Comparison of ENCODE assay signal across 19 cellular contexts in the genomic region with DNA sequence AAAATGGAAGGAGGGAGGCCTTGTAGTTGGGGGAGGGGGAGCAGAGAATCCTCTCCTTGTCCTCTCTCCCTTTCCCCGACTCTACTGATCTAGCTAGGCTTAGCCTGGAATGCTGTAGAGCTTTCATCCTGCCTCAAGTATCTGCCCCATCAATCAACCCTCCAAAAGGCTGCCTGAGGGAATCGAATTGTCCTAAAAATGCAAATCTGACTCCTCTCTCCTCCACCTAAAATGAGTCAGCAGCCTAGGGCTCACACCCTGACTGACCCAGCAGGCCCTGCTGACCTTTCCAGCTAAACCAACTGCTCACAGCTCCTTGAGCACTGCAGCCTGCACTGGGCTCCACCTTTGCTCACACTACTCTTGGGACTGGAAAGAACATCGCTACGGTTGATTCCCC. TPM values are rescaled to one million over a fixed set of nuclear protein-coding genes. Genes with fewer than 3 reads are reported as not detected.
DNase-seq lines count a peak whose midpoint lies in the region; ATAC-seq and TF ChIP-seq lines count a peak whose summit lies in the region.
"Had no signal": no experiment of that assay in that cellular context is flagged by ENCODE, and none has a peak within 500 bp of the region (broad histone marks: within the 10 kb centered on the region; RNA-seq: fewer than 3 reads in every experiment).

No MANE protein-coding gene starts in this region.

- H3K4me2 ChIP-seq in BLaER1 treated with 17β-estradiol and CSF1 and Interleukin-3, amounts not matched to agents 10 nM and 100 nM: peak overlapping the region in 8 of 11 experiments; percentile 91 to 99 (median 98); a peak in 11 of 22 replicates
- H3K4me2 ChIP-seq in GM23248 (ENCODE audit: unreplicated experiment) (no peak overlapping the region), osteoblast (ENCODE audit: insufficient read depth, low read length) (no peak overlapping the region)

- ATAC-seq in upper lobe of left lung (ENCODE audit: low FRiP score in 2 of 2): no peak
- ATAC-seq: effector memory CD8-positive, alpha-beta T cell; gastroesophageal sphincter had no signal

- no peaks in the 10 kb centered on the region for H4K20me1 ChIP-seq in BLaER1 treated with 17β-estradiol and CSF1 and Interleukin-3, amounts not matched to agents 10 nM and 100 nM
- H4K20me1 ChIP-seq in GM23248 (ENCODE audit: insufficient read depth) (no peaks in the 10 kb centered on the region), osteoblast (ENCODE audit: insufficient read depth, low read length) (no peaks in the 10 kb centered on the region)

- peaks cover 23 to 59% (median 51%) of the 10 kb centered on the region in 10 experiments for H3K4me1 ChIP-seq in BLaER1 treated with 17β-estradiol and CSF1 and Interleukin-3, amounts not matched to agents 10 nM and 100 nM
- H3K4me1 ChIP-seq in GM23248 (ENCODE audit: insufficient read depth) (0 out of 2 replicates have a peak, but pooled peaks cover 3% of the 10 kb centered on the region), osteoblast (ENCODE audit: insufficient read depth, low read length) (peaks cover 8% of the 10 kb centered on the region), upper lobe of left lung (peaks cover 15 to 18% (median 17%) of the 10 kb centered on the region in 4 donors)

- peaks cover 36 to 67% (median 51%) of the 10 kb centered on the region in 11 experiments for H3K36me3 ChIP-seq in BLaER1 treated with 17β-estradiol and CSF1 and Interleukin-3, amounts not matched to agents 10 nM and 100 nM
- H3K36me3 ChIP-seq in GM23248 (ENCODE audit: low read depth) (no peaks in the 10 kb centered on the region), osteoblast (ENCODE audit: insufficient read depth, low read length) (peaks cover 19% of the 10 kb centered on the region), upper lobe of left lung (peaks cover 5 to 35% (median 26%) of the 10 kb centered on the region in 4 donors)

- WGBS in GM23248 (ENCODE audit: low coverage in 1 of 2, low lambda C conversion rate in 2 of 2, missing lambda C conversion rate in 2 of 2), 2 experiments: 87 to 89% methylated on average over 4 of the region's 4 CpGs
- 78 to 86% methylated on average over 4 of the region's 4 CpGs for WGBS in upper lobe of left lung, 2 donors

- H3K9me3 Mint-ChIP-seq in chondrocyte (ENCODE audit: low read depth): no peaks in the 10 kb centered on the region
- H3K9me3 Mint-ChIP-seq: activated CD4-positive, alpha-beta T cell treated with anti-CD3 and anti-CD28 coated beads, Interleukin-2, amount 10 ng/mL, durations not matched to agents 24 days and 14 days; effector memory CD8-positive, alpha-beta T cell had no signal

- TF ChIP-seq CTCF in fibroblast of villous mesenchyme (IDR thresholded peaks at IDR 0.05; ENCODE audit: insufficient read depth, low read depth, low read length): no peak
- no peak for TF ChIP-seq CTCF in osteoblast (IDR thresholded peaks at IDR 0.05; ENCODE audit: extremely low read depth, low read depth, low read length)
- no peak for TF ChIP-seq CTCF in chondrocyte (IDR thresholded peaks at IDR 0.05)
- no peak for TF ChIP-seq CTCF in upper lobe of left lung (IDR thresholded peaks at IDR 0.05)

- in situ Hi-C loops in GM23248 (cut with MboI) (no loop called here), SK-MEL-5 (cut with HindIII; ENCODE audit: low pct_unique_long_range_greater_than_20kb, low sequenced_read_pairs) (no loop called here)

- H3K4me1 Mint-ChIP-seq in chondrocyte (ENCODE audit: low read depth): peaks cover 6% of the 10 kb centered on the region

- H3K36me3 Mint-ChIP-seq in chondrocyte (ENCODE audit: low read depth): peaks cover 7% of the 10 kb centered on the region

- no peaks in the 10 kb centered on the region for H3K27me3 ChIP-seq in BLaER1 treated with 17β-estradiol and CSF1 and Interleukin-3, amounts not matched to agents 10 nM and 100 nM
- H3K27me3 ChIP-seq in GM23248 (replicated peaks; ENCODE audit: insufficient read depth): no peaks in the 10 kb centered on the region
- H3K27me3 ChIP-seq in osteoblast (ENCODE audit: insufficient read depth, low read length): no peaks in the 10 kb centered on the region
- no peaks in the 10 kb centered on the region for H3K27me3 ChIP-seq in upper lobe of left lung
- H3K27me3 ChIP-seq: gastroesophageal sphincter, thyroid gland had no signal

- H3F3A ChIP-seq in GM23248 (ENCODE audit: insufficient read depth): no peaks in the 10 kb centered on the region

- H3K4me3 ChIP-seq in BLaER1 treated with 17β-estradiol and CSF1 and Interleukin-3, amounts not matched to agents 10 nM and 100 nM: no peak overlapping the region
- no peak overlapping the region for H3K4me3 ChIP-seq in GM23248
- H3K4me3 ChIP-seq in fibroblast of villous mesenchyme (ENCODE audit: low read depth, low read length): no peak overlapping the region
- no peak overlapping the region for H3K4me3 ChIP-seq in osteoblast (ENCODE audit: insufficient read depth, low read length)
- no peak overlapping the region for H3K4me3 ChIP-seq in upper lobe of left lung
- H3K4me3 ChIP-seq: gastroesophageal sphincter, prostate gland, thyroid gland had no signal

- H3K27ac Mint-ChIP-seq in chondrocyte (ENCODE audit: unreplicated experiment): no peak overlapping the region
- H3K27ac Mint-ChIP-seq: activated CD4-positive, alpha-beta T cell treated with anti-CD3 and anti-CD28 coated beads, Interleukin-2, amount 10 ng/mL, durations not matched to agents 24 days and 14 days; effector memory CD8-positive, alpha-beta T cell had no signal

- H3K79me2 ChIP-seq in GM23248 (ENCODE audit: insufficient read depth) (no peaks in the 10 kb centered on the region), osteoblast (ENCODE audit: insufficient read depth, low read length) (no peaks in the 10 kb centered on the region)

- H3K9ac ChIP-seq in BLaER1 treated with 17β-estradiol and CSF1 and Interleukin-3, amounts not matched to agents 10 nM and 100 nM: peak overlapping the region in 3 of 11 experiments; percentile 56 to 88 (median 84); a peak in 2 of 22 replicates
- H3K9ac ChIP-seq in GM23248: no peak overlapping the region

- DNase-seq in GM23248: peak; percentile 20
- peak; percentile 39 for DNase-seq in SK-MEL-5 (ENCODE audit: low read depth, low spot score)
- DNase-seq in fibroblast of villous mesenchyme (ENCODE audit: low read depth): peak; percentile 6
- DNase-seq in osteoblast (ENCODE audit: insufficient read length, low spot score, missing footprints): no peak
- no peak for DNase-seq in chondrocyte (ENCODE audit: low spot score)
- DNase-seq in upper lobe of left lung: no peak
- no peak for DNase-seq in activated CD4-positive, alpha-beta T cell treated with anti-CD3 and anti-CD28 coated beads, Interleukin-2, amount 50 U/mL, for 1 hour
- DNase-seq: activated CD4-positive, alpha-beta T cell treated with anti-CD3 and anti-CD28 coated beads, Interleukin-2, amount 10 ng/mL, durations not matched to agents 24 days and 14 days; activated effector memory CD4-positive, alpha-beta T cell treated with Interleukin-2 at 50 U/mL for 16 hours; AML-193; DMS79; effector memory CD8-positive, alpha-beta T cell; NCI-H1105; NCI-H446 treated with DMSO at 0.1 percent for 48 hours; stimulated activated CD8-positive, alpha-beta memory T cell treated with anti-CD3 and anti-CD28 coated beads, Interleukin-4, amount 100 ng/mL, for 48 hours; thyroid gland had no signal

- no peak overlapping the region for H2AFZ ChIP-seq in GM23248
- H2AFZ ChIP-seq in osteoblast (ENCODE audit: low read length): no peak overlapping the region

- H3K9me2 ChIP-seq in GM23248 (ENCODE audit: insufficient read depth): no peaks in the 10 kb centered on the region

- H3K4me3 Mint-ChIP-seq in chondrocyte (ENCODE audit: unreplicated experiment): no peak overlapping the region
- H3K4me3 Mint-ChIP-seq: effector memory CD8-positive, alpha-beta T cell had no signal

- H3K27me3 Mint-ChIP-seq in chondrocyte (ENCODE audit: low read depth): no peaks in the 10 kb centered on the region
- H3K27me3 Mint-ChIP-seq: activated CD4-positive, alpha-beta T cell treated with anti-CD3 and anti-CD28 coated beads, Interleukin-2, amount 10 ng/mL, durations not matched to agents 24 days and 14 days; effector memory CD8-positive, alpha-beta T cell had no signal

- TF ChIP-seq POLR2A in upper lobe of left lung (IDR thresholded peaks at IDR 0.05): no peak

- 0 out of 22 replicates have a peak overlapping the region, but pooled peaks of 1 of the 11 experiments have one; percentile 11 for H3K27ac ChIP-seq in BLaER1 treated with 17β-estradiol and CSF1 and Interleukin-3, amounts not matched to agents 10 nM and 100 nM
- H3K27ac ChIP-seq in GM23248 (no peak overlapping the region), osteoblast (ENCODE audit: low read depth, low read length) (no peak overlapping the region), upper lobe of left lung (no peak overlapping the region)
- H3K27ac ChIP-seq: gastroesophageal sphincter, prostate gland, thyroid gland had no signal

- H3K9me3 ChIP-seq in BLaER1 treated with 17β-estradiol and CSF1 and Interleukin-3, amounts not matched to agents 10 nM and 100 nM (replicated peaks in 1 of 11): no peaks in the 10 kb centered on the region
- H3K9me3 ChIP-seq in GM23248 (ENCODE audit: low read depth) (no peaks in the 10 kb centered on the region), osteoblast (ENCODE audit: low read depth, low read length) (no peaks in the 10 kb centered on the region), upper lobe of left lung (no peaks in the 10 kb centered on the region)
- H3K9me3 ChIP-seq: gastroesophageal sphincter, prostate gland, thyroid gland had no signal

- no peak for TF ChIP-seq EP300 in upper lobe of left lung (IDR thresholded peaks at IDR 0.05)

RNA-seq across cellular contexts. Expression of gene HPDL, which starts 2.8 kb away (rescaled TPM):
- 3.7 TPM in 2 replicates for total RNA-seq in GM23248 (2014; rRNA removed; shearing (Covaris generic))
- 1.2 and 1.4 TPM in 2 replicates for polyA plus RNA-seq in GM23248 (2016; fragmentation: Nextera tagmentation; extraction: Ambion mirVana)
- total RNA-seq in SK-MEL-5 (2014; rRNA removed; shearing (Covaris generic)): not detected in 2 replicates
- 0.13 TPM in 1 of 2 replicates, not detected in the other for polyA plus RNA-seq in SK-MEL-5 (2015; cell fraction: cytosol; rRNA removed)
- not detected in 2 replicates for polyA plus RNA-seq in SK-MEL-5 (2015; cell fraction: nucleus; rRNA removed)
- total RNA-seq in fibroblast of villous mesenchyme (1.3 and 1.6 TPM in 2 replicates), osteoblast (0.36 and 0.59 TPM in 2 replicates), chondrocyte (0.34 to 1.0 TPM (median 0.49 TPM) in 3 replicates), upper lobe of left lung (1 to 10 TPM in 1 of 6 donors, under 1 TPM in 2, not detected in 3; 0.30 to 1.3 (median 0.37) TPM)

RNA-seq across cellular contexts. Expression of gene TOE1, which starts 10.5 kb away (rescaled TPM):
- 10.4 and 15.3 TPM in 2 replicates for total RNA-seq in GM23248 (2014; rRNA removed; shearing (Covaris generic))
- 8.2 and 8.4 TPM in 2 replicates for polyA plus RNA-seq in GM23248 (2016; fragmentation: Nextera tagmentation; extraction: Ambion mirVana)
- 10.5 and 13.5 TPM in 2 replicates for total RNA-seq in SK-MEL-5 (2014; rRNA removed; shearing (Covaris generic))
- 15.1 and 15.8 TPM in 2 replicates for polyA plus RNA-seq in SK-MEL-5 (2015; cell fraction: cytosol; rRNA removed)
- 21.0 and 32.2 TPM in 2 replicates for polyA plus RNA-seq in SK-MEL-5 (2015; cell fraction: nucleus; rRNA removed)
- total RNA-seq in fibroblast of villous mesenchyme (10.3 and 10.4 TPM in 2 replicates), osteoblast (6.5 and 8.5 TPM in 2 replicates), chondrocyte (5.2 to 6.2 TPM (median 5.5 TPM) in 3 replicates), upper lobe of left lung (10 to 100 TPM in 2 of 6 donors, 1 to 10 TPM in 4; 5.4 to 16.6 (median 9.1) TPM)

RNA-seq across cellular contexts. Expression of gene MUTYH, which starts 10.8 kb away (rescaled TPM):
- 14.5 and 15.0 TPM in 2 replicates for total RNA-seq in GM23248 (2014; rRNA removed; shearing (Covaris generic))
- 10.0 and 10.6 TPM in 2 replicates for polyA plus RNA-seq in GM23248 (2016; fragmentation: Nextera tagmentation; extraction: Ambion mirVana)
- 12.4 and 13.0 TPM in 2 replicates for total RNA-seq in SK-MEL-5 (2014; rRNA removed; shearing (Covaris generic))
- 14.0 and 14.8 TPM in 2 replicates for polyA plus RNA-seq in SK-MEL-5 (2015; cell fraction: cytosol; rRNA removed)
- 168 and 169 TPM in 2 replicates for polyA plus RNA-seq in SK-MEL-5 (2015; cell fraction: nucleus; rRNA removed)
- total RNA-seq in fibroblast of villous mesenchyme (9.3 and 15.1 TPM in 2 replicates), osteoblast (13.6 and 14.1 TPM in 2 replicates), chondrocyte (12.1 to 20.6 TPM (median 12.8 TPM) in 3 replicates), upper lobe of left lung (100 to 1,000 TPM in 1 of 6 donors, 10 to 100 TPM in 5; 10.3 to 105 (median 24.5) TPM)

Comparison
In these comparisons a context has a peak if more than half of its experiments do, and no peak if none do; other contexts are left out.
1. H3K4me2 ChIP-seq: peak in BLaER1 treated with 17β-estradiol and CSF1 and Interleukin-3, amounts not matched to agents 10 nM and 100 nM (8 of 11); none in GM23248 (single experiment) and osteoblast (single experiment).
2. DNase-seq: peak in GM23248 (single experiment), SK-MEL-5 (single experiment) and fibroblast of villous mesenchyme (single experiment); none in osteoblast (single experiment), chondrocyte (single experiment), upper lobe of left lung (0 of 2) and activated CD4-positive, alpha-beta T cell treated with anti-CD3 and anti-CD28 coated beads, Interleukin-2, amount 50 U/mL, for 1 hour (single experiment).